Comparison of ENCODE assay signal across 28 cellular contexts in the genomic region with DNA sequence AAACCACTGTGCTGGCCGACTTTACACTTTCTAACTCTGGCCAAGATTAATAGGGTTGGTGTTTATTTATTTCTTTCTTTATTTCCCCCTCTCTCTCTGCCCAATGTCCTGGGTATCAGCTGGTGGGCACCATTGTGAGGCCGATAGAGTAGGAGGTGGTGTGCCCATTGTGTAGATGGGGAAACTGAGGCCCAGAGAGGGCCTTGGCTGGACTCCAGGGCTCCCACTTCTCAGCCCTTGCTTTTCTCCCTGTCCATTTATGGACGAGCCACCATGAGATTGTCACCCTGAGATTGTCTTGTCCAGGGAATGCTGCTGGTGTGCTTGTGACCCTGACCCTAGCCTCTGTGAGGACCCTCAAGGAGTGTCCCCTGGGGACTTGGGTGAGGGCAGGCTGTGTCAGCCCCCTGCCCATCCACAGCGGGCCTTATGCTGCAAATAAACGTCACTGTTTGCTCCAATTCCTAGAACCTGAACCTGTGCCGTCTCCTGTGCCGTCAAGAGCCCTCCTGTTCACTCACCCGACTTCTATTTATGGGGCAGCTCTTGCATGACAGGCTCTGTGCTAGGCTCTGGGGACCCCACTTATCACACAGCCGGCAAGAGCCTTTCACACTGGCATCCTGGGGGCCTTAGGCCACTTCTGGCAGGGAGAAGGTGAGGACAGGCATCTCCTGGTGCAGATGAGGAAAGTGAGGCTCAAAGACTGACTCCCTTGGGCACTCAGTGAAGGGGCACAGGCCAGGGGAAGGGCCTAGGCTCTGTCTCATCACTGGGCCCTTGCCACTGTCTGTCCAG. TPM values are rescaled to one million over a fixed set of nuclear protein-coding genes. Genes with fewer than 3 reads are reported as not detected.
A peak's percentile ranks its signal among the peaks of the same experiment; 100 is the strongest.
DNase-seq lines count a peak whose midpoint lies in the region; ATAC-seq and TF ChIP-seq lines count a peak whose summit lies in the region.
"Had no signal": no experiment of that assay in that cellular context is flagged by ENCODE, and none has a peak within 500 bp of the region (broad histone marks: within the 10 kb centered on the region; RNA-seq: fewer than 3 reads in every experiment).

No MANE protein-coding gene starts in this region.

- H3K4me3 ChIP-seq in BLaER1 treated with 17β-estradiol and CSF1 and Interleukin-3, amounts not matched to agents 10 nM and 100 nM: no peak overlapping the region
- H3K4me3 ChIP-seq in neural progenitor cell: no peak overlapping the region
- no peak overlapping the region for H3K4me3 ChIP-seq in CD8-positive, alpha-beta T cell (ENCODE audit: low read depth, low read length)
- H3K4me3 ChIP-seq: GM23338, heart left ventricle had no signal

- BruUV-seq in MCF 10A (replicated peaks; lab: Mats Ljungman, UMichigan): no TSS peak

- peaks cover 5% of the 10 kb centered on the region for H3K36me3 Mint-ChIP-seq in CD4-positive, alpha-beta T cell (ENCODE audit: low read depth)
- H3K36me3 Mint-ChIP-seq in brain (no peaks in the 10 kb centered on the region), neural progenitor cell (no peaks in the 10 kb centered on the region), MCF 10A (ENCODE audit: insufficient read depth, unreplicated experiment) (no peaks in the 10 kb centered on the region)
- no peaks in the 10 kb centered on the region for H3K36me3 Mint-ChIP-seq in CD8-positive, alpha-beta T cell
- H3K36me3 Mint-ChIP-seq: type B pancreatic cell had no signal

- peaks cover 52 to 95% (median 80%) of the 10 kb centered on the region in 10 experiments for H3K4me1 ChIP-seq in BLaER1 treated with 17β-estradiol and CSF1 and Interleukin-3, amounts not matched to agents 10 nM and 100 nM
- H3K4me1 ChIP-seq in neural progenitor cell: peaks cover 18% of the 10 kb centered on the region
- peaks cover 22% of the 10 kb centered on the region for H3K4me1 ChIP-seq in CD8-positive, alpha-beta T cell (ENCODE audit: insufficient read depth, low read length)

- no peak for ATAC-seq in CD4-positive, alpha-beta T cell (ENCODE audit: poor library complexity)
- no peak for ATAC-seq in CD8-positive, alpha-beta T cell
- no peak for ATAC-seq in GM19455 (IDR thresholded peaks at IDR 0.05; ENCODE audit: unreplicated experiment)
- ATAC-seq: activated CD4-positive, CD25-positive, alpha-beta regulatory T cell treated with anti-CD3 and anti-CD28 coated beads, Interleukin-2, amount 50 U/mL, for 24 hours; activated naive CD4-positive, alpha-beta T cell treated with anti-CD3 and anti-CD28 coated beads, Interleukin-2, amount 50 U/mL, for 72 hours; GM23338; heart left ventricle; stimulated activated naive CD8-positive, alpha-beta T cell treated with anti-CD3 and anti-CD28 coated beads, Interleukin-15, amount 100 ng/mL, for 72 hours; T-cell had no signal

- POLR2A ChIA-PET in CD4-positive, alpha-beta T cell (lab: Charles Lee): no interaction called here
- POLR2A ChIA-PET in CD8-positive, alpha-beta T cell (lab: Charles Lee): interaction anchor here (0.6 kb wide), 1 partner anchor 22 kb away, joined by 7 read pairs; no protein-coding TSS in a partner anchor
- POLR2A ChIA-PET in MCF 10A (lab: Yijun Ruan, JAX): no interaction called here

- TF ChIP-seq CTCF in CD4-positive, alpha-beta T cell (IDR thresholded peaks at IDR 0.05): no peak
- TF ChIP-seq CTCF in brain (conservative IDR thresholded peaks at IDR 0.05): no peak
- TF ChIP-seq CTCF in neural progenitor cell (IDR thresholded peaks at IDR 0.05): no peak
- TF ChIP-seq CTCF in CD8-positive, alpha-beta T cell (IDR thresholded peaks at IDR 0.05): no peak
- no peak for TF ChIP-seq CTCF in MCF 10A (IDR thresholded peaks at IDR 0.05; ENCODE audit: unreplicated experiment)

- no peaks in the 10 kb centered on the region for H3K9me3 ChIP-seq in BLaER1 treated with 17β-estradiol and CSF1 and Interleukin-3, amounts not matched to agents 10 nM and 100 nM (replicated peaks in 1 of 11)
- H3K9me3 ChIP-seq in CD4-positive, alpha-beta T cell (ENCODE audit: control insufficient read depth, low read length): peaks cover 16% of the 10 kb centered on the region
- H3K9me3 ChIP-seq in neural progenitor cell (ENCODE audit: low read depth): no peaks in the 10 kb centered on the region
- peaks cover 3% of the 10 kb centered on the region for H3K9me3 ChIP-seq in CD8-positive, alpha-beta T cell (ENCODE audit: low read length)

- CTCF ChIA-PET in CD4-positive, alpha-beta T cell (lab: Charles Lee): no interaction called here
- CTCF ChIA-PET in CD8-positive, alpha-beta T cell (lab: Charles Lee): no interaction called here
- CTCF ChIA-PET in MCF 10A (lab: Yijun Ruan, JAX): no interaction called here

- H4K20me1 ChIP-seq in BLaER1 treated with 17β-estradiol and CSF1 and Interleukin-3, amounts not matched to agents 10 nM and 100 nM: no peaks in the 10 kb centered on the region
- H4K20me1 ChIP-seq in neural progenitor cell (ENCODE audit: low read depth): no peaks in the 10 kb centered on the region

- no peak overlapping the region for H3K4me3 Mint-ChIP-seq in CD4-positive, alpha-beta T cell
- no peak overlapping the region for H3K4me3 Mint-ChIP-seq in brain
- H3K4me3 Mint-ChIP-seq in neural progenitor cell: peak overlapping the region; percentile 27
- H3K4me3 Mint-ChIP-seq in CD8-positive, alpha-beta T cell: no peak overlapping the region
- no peak overlapping the region for H3K4me3 Mint-ChIP-seq in MCF 10A (ENCODE audit: unreplicated experiment)
- H3K4me3 Mint-ChIP-seq: GM23338; stimulated activated naive CD8-positive, alpha-beta T cell treated with anti-CD3 and anti-CD28 coated beads, Interleukin-15, amount 100 ng/mL, for 72 hours; T-cell; type B pancreatic cell had no signal

- H3K27me3 Mint-ChIP-seq in CD4-positive, alpha-beta T cell: no peaks in the 10 kb centered on the region
- H3K27me3 Mint-ChIP-seq in brain: peaks cover 3% of the 10 kb centered on the region
- peaks cover 6% of the 10 kb centered on the region for H3K27me3 Mint-ChIP-seq in neural progenitor cell (ENCODE audit: insufficient read depth, low read depth)
- no peaks in the 10 kb centered on the region for H3K27me3 Mint-ChIP-seq in CD8-positive, alpha-beta T cell (ENCODE audit: low read depth)
- H3K27me3 Mint-ChIP-seq in MCF 10A (ENCODE audit: insufficient read depth, unreplicated experiment): peaks cover 42% of the 10 kb centered on the region
- H3K27me3 Mint-ChIP-seq: stimulated activated naive CD8-positive, alpha-beta T cell treated with anti-CD3 and anti-CD28 coated beads, Interleukin-15, amount 100 ng/mL, for 72 hours; T-cell had no signal

- no peaks in the 10 kb centered on the region for H3K36me3 ChIP-seq in BLaER1 treated with 17β-estradiol and CSF1 and Interleukin-3, amounts not matched to agents 10 nM and 100 nM
- no peaks in the 10 kb centered on the region for H3K36me3 ChIP-seq in neural progenitor cell
- no peaks in the 10 kb centered on the region for H3K36me3 ChIP-seq in CD8-positive, alpha-beta T cell (ENCODE audit: insufficient read depth, low read length)
- H3K36me3 ChIP-seq: heart left ventricle had no signal

- H3K9ac ChIP-seq in BLaER1 treated with 17β-estradiol and CSF1 and Interleukin-3, amounts not matched to agents 10 nM and 100 nM: peak overlapping the region in 7 of 11 experiments; percentile 19 to 49 (median 32); a peak in 9 of 22 replicates
- H3K9ac ChIP-seq in neural progenitor cell: no peak overlapping the region
- H3K9ac ChIP-seq: KMS-11 had no signal

- peak overlapping the region in 4 of 11 experiments; percentile 23 to 52 (median 40); a peak in 7 of 22 replicates for H3K27ac ChIP-seq in BLaER1 treated with 17β-estradiol and CSF1 and Interleukin-3, amounts not matched to agents 10 nM and 100 nM
- no peak overlapping the region for H3K27ac ChIP-seq in CD4-positive, alpha-beta T cell (ENCODE audit: low read depth, low read length)
- H3K27ac ChIP-seq in neural progenitor cell: no peak overlapping the region
- no peak overlapping the region for H3K27ac ChIP-seq in CD8-positive, alpha-beta T cell (ENCODE audit: low read depth, low read length)
- H3K27ac ChIP-seq: heart left ventricle, KMS-11 had no signal

- no peak overlapping the region for H2AFZ ChIP-seq in neural progenitor cell (replicated peaks)
- H2AFZ ChIP-seq: GM23338 had no signal

- peak overlapping the region; percentile 48 to 100 (median 76); a peak in 21 of 22 replicates for H3K4me2 ChIP-seq in BLaER1 treated with 17β-estradiol and CSF1 and Interleukin-3, amounts not matched to agents 10 nM and 100 nM
- H3K4me2 ChIP-seq in neural progenitor cell: no peak overlapping the region
- H3K4me2 ChIP-seq: GM23338, KMS-11 had no signal

- H3K4me1 Mint-ChIP-seq in CD4-positive, alpha-beta T cell (ENCODE audit: low read depth): peaks cover 44% of the 10 kb centered on the region
- H3K4me1 Mint-ChIP-seq in brain: peaks cover 35% of the 10 kb centered on the region
- peaks cover 22% of the 10 kb centered on the region for H3K4me1 Mint-ChIP-seq in neural progenitor cell
- H3K4me1 Mint-ChIP-seq in CD8-positive, alpha-beta T cell (ENCODE audit: low read depth): peaks cover 36% of the 10 kb centered on the region
- H3K4me1 Mint-ChIP-seq in MCF 10A (ENCODE audit: insufficient read depth, unreplicated experiment): no peaks in the 10 kb centered on the region

- H3F3A ChIP-seq in neural progenitor cell (ENCODE audit: low read depth): no peaks in the 10 kb centered on the region

- H3K27ac Mint-ChIP-seq in CD4-positive, alpha-beta T cell: peak overlapping the region; percentile 21
- peak overlapping the region in 4 of 5 experiments; percentile 8 to 91 (median 51) for H3K27ac Mint-ChIP-seq in brain
- H3K27ac Mint-ChIP-seq in neural progenitor cell: no peak overlapping the region
- H3K27ac Mint-ChIP-seq in CD8-positive, alpha-beta T cell: no peak overlapping the region
- no peak overlapping the region for H3K27ac Mint-ChIP-seq in MCF 10A (ENCODE audit: low read depth, unreplicated experiment)
- H3K27ac Mint-ChIP-seq: GM23338; stimulated activated naive CD8-positive, alpha-beta T cell treated with anti-CD3 and anti-CD28 coated beads, Interleukin-15, amount 100 ng/mL, for 72 hours; type B pancreatic cell had no signal

- no peaks in the 10 kb centered on the region for H3K27me3 ChIP-seq in BLaER1 treated with 17β-estradiol and CSF1 and Interleukin-3, amounts not matched to agents 10 nM and 100 nM
- no peaks in the 10 kb centered on the region for H3K27me3 ChIP-seq in CD4-positive, alpha-beta T cell (ENCODE audit: control insufficient read depth, insufficient read depth, low read length)
- no peaks in the 10 kb centered on the region for H3K27me3 ChIP-seq in neural progenitor cell
- no peaks in the 10 kb centered on the region for H3K27me3 ChIP-seq in CD8-positive, alpha-beta T cell (ENCODE audit: insufficient read depth, low read length)
- H3K27me3 ChIP-seq: heart left ventricle had no signal

- H3K9me3 Mint-ChIP-seq in CD4-positive, alpha-beta T cell: peaks cover 3% of the 10 kb centered on the region
- H3K9me3 Mint-ChIP-seq in brain (peaks cover 0 to 3% (median 0%) of the 10 kb centered on the region in 5 experiments), neural progenitor cell (no peaks in the 10 kb centered on the region), MCF 10A (ENCODE audit: unreplicated experiment) (peaks cover 7% of the 10 kb centered on the region)
- peaks cover 6% of the 10 kb centered on the region for H3K9me3 Mint-ChIP-seq in CD8-positive, alpha-beta T cell
- H3K9me3 Mint-ChIP-seq: type B pancreatic cell had no signal

- no peaks in the 10 kb centered on the region for H3K79me2 ChIP-seq in neural progenitor cell (ENCODE audit: low read depth)

- intact Hi-C loops in CD4-positive, alpha-beta T cell (cut with DNase I, micrococcal nuclease): no loop called here
- intact Hi-C loops in CD8-positive, alpha-beta T cell (cut with DNase I, micrococcal nuclease): loop anchor here in 1 of 2 experiments (10.0 kb wide), 1 partner anchor 395 kb away; a partner anchor contains a TSS
- intact Hi-C loops in MCF 10A (cut with micrococcal nuclease): no loop called here

- DNase-seq in CD4-positive, alpha-beta T cell: peak in 1 of 10 experiments; percentile 27
- no peak for DNase-seq in neural progenitor cell (ENCODE audit: low spot score)
- DNase-seq in CD8-positive, alpha-beta T cell: no peak
- DNase-seq in hippocampal formation (lab: John Stamatoyannopoulos, UW): no peak
- DNase-seq in MCF 10A (ENCODE audit: unreplicated experiment): no peak
- DNase-seq: DMS53; effector CD4-positive, alpha-beta T cell; GDM1; mammary epithelial cell; NCI-H146; NCI-H510A; SHP77 treated with DMSO at 0.1 percent for 48 hours; T-cell had no signal

RNA-seq across cellular contexts. Expression of a gene that starts 24.8 kb away (rescaled TPM):
- not detected for total RNA-seq in CD4-positive, alpha-beta T cell
- not detected for polyA plus RNA-seq in brain (ENCODE audit: insufficient read depth, low read depth, low replicate concordance)
- not detected in 2 replicates for total RNA-seq in neural progenitor cell (ENCODE audit: low replicate concordance)
- not detected for total RNA-seq in CD8-positive, alpha-beta T cell
- not detected in 2 replicates for total RNA-seq in MCF 10A (2022)
- total RNA-seq: activated naive CD4-positive, alpha-beta T cell treated with anti-CD3 and anti-CD28 coated beads, Interleukin-2, amount 50 U/mL, for 72 hours; astrocyte; epithelial cell of proximal tubule; fibroblast of villous mesenchyme; GM23338; heart left ventricle; mammary epithelial cell; myocyte; osteocyte; T-cell had no signal
- polyA plus RNA-seq: GM23338, heart left ventricle, mammary epithelial cell had no signal

RNA-seq across cellular contexts. Expression of a gene that starts 28.1 kb away (rescaled TPM):
- total RNA-seq in CD4-positive, alpha-beta T cell: not detected
- polyA plus RNA-seq in brain (ENCODE audit: insufficient read depth, low read depth, low replicate concordance): not detected
- not detected in 2 replicates for total RNA-seq in neural progenitor cell (ENCODE audit: low replicate concordance)
- not detected for total RNA-seq in CD8-positive, alpha-beta T cell
- total RNA-seq in MCF 10A (2022): not detected in 2 replicates
- total RNA-seq: activated naive CD4-positive, alpha-beta T cell treated with anti-CD3 and anti-CD28 coated beads, Interleukin-2, amount 50 U/mL, for 72 hours; astrocyte; epithelial cell of proximal tubule; fibroblast of villous mesenchyme; GM23338; heart left ventricle; mammary epithelial cell; myocyte; osteocyte had no signal
- polyA plus RNA-seq: GM23338, heart left ventricle, mammary epithelial cell had no signal

RNA-seq across cellular contexts. Expression of a gene that starts 52.0 kb away (rescaled TPM):
- not detected for total RNA-seq in CD4-positive, alpha-beta T cell
- polyA plus RNA-seq in brain (ENCODE audit: insufficient read depth, low read depth, low replicate concordance): not detected
- total RNA-seq in neural progenitor cell (ENCODE audit: low replicate concordance): not detected in 2 replicates
- total RNA-seq in CD8-positive, alpha-beta T cell: not detected
- total RNA-seq in MCF 10A (2022): not detected in 2 replicates
- total RNA-seq: activated naive CD4-positive, alpha-beta T cell treated with anti-CD3 and anti-CD28 coated beads, Interleukin-2, amount 50 U/mL, for 72 hours; astrocyte; epithelial cell of proximal tubule; fibroblast of villous mesenchyme; GM23338; heart left ventricle; mammary epithelial cell; myocyte; osteocyte; T-cell had no signal
- polyA plus RNA-seq: GM23338, heart left ventricle, mammary epithelial cell had no signal

Comparison
In these comparisons a context has a peak if more than half of its experiments do, and no peak if none do; other contexts are left out.
1. H3K27ac Mint-ChIP-seq: peak in CD4-positive, alpha-beta T cell (single experiment) and brain (4 of 5); none in neural progenitor cell (single experiment), CD8-positive, alpha-beta T cell (single experiment) and MCF 10A (single experiment).